ENCODE assay signal across 24 cellular contexts in genomic region chr9:97363661-97364299, GRCh38. TPM values are rescaled to one million over a fixed set of nuclear protein-coding genes. Genes with fewer than 3 reads are reported as not detected.
A peak's percentile ranks its signal among the peaks of the same experiment; 100 is the strongest.
DNase-seq lines count a peak whose midpoint lies in the region; ATAC-seq and TF ChIP-seq lines count a peak whose summit lies in the region.
"Had no signal": no experiment of that assay in that cellular context is flagged by ENCODE, and none has a peak within 500 bp of the region (broad histone marks: within the 10 kb centered on the region; RNA-seq: fewer than 3 reads in every experiment).

No MANE protein-coding gene starts in this region.

- no peak overlapping the region for H2BK20ac ChIP-seq in H9 (ENCODE audit: low read depth, low read length, poor library complexity, severe bottlenecking)

- H3K4me3 ChIP-seq in GM12865 (ENCODE audit: low read depth, low read length), result no peak overlapping the region
- no peak overlapping the region for H3K4me3 ChIP-seq in trophoblast cell (ENCODE audit: low read depth, low read length)
- H3K4me3 ChIP-seq in A673 (ENCODE audit: low read depth, low read length, poor library complexity, severe bottlenecking), result no peak overlapping the region
- H3K4me3 ChIP-seq: dorsolateral prefrontal cortex, PC-9, skin epidermis, thyroid gland had no signal

- H4K91ac ChIP-seq in H9 (ENCODE audit: insufficient read length, low read depth, low read length) (no peak overlapping the region), trophoblast cell (ENCODE audit: low read depth, low read length) (no peak overlapping the region)

- H2BK120ac ChIP-seq in H9 (ENCODE audit: low read depth, low read length, poor library complexity, severe bottlenecking), result no peak overlapping the region
- no peak overlapping the region for H2BK120ac ChIP-seq in trophoblast cell (ENCODE audit: insufficient read depth, low read length, poor library complexity)

- H3K4me1 Mint-ChIP-seq in H9 (peaks cover 19 to 20% of the 10 kb centered on the region in 2 experiments), WTC11 (peaks cover 19% of the 10 kb centered on the region), memory B cell (peaks cover 10% of the 10 kb centered on the region)

- CTCF ChIA-PET in WTC11 (lab: Charles Lee), result interaction anchor here (1.1 to 1.9 kb wide), 3 partner anchors 24 to 507 kb away, joined by 3 to 6 read pairs (median 5); no protein-coding TSS in a partner anchor
- CTCF ChIA-PET in A673 (lab: Charles Lee), result no interaction called here

- no peaks in the 10 kb centered on the region for H3K9me3 ChIP-seq in H9 (ENCODE audit: control insufficient read depth, low read depth, low read length)
- peaks cover 3% of the 10 kb centered on the region for H3K9me3 ChIP-seq in trophoblast cell (ENCODE audit: insufficient read depth, low read depth, low read length)
- no peaks in the 10 kb centered on the region for H3K9me3 ChIP-seq in A673 (ENCODE audit: low read depth, low read length, poor library complexity, severe bottlenecking)
- H3K9me3 ChIP-seq: thyroid gland had no signal

- POLR2A ChIA-PET in WTC11 (lab: Charles Lee), result no interaction called here
- POLR2A ChIA-PET in A673 (lab: Charles Lee; ENCODE audit: low non-redundant PET), result no interaction called here

- no peak overlapping the region for H3K56ac ChIP-seq in H9 (ENCODE audit: insufficient read length, low read depth, low read length)

- DNase-seq in GM12865 (ENCODE audit: low read depth) (peak; percentile 72), H9 (no peak), WTC11 (ENCODE audit: low spot score) (no peak), memory B cell (ENCODE audit: low spot score in 2 of 2) (no peak), trophoblast cell (no peak), A673 (ENCODE audit: low spot score) (no peak), Right ventricle myocardium superior (no peak)
- DNase-seq: ACHN; activated CD4-positive, alpha-beta T cell treated with anti-CD3 and anti-CD28 coated beads, Interleukin-2, amount 10 ng/mL, durations not matched to agents 7 days and 5 days; activated gamma-delta T cell treated with Interleukin-2 at 50 U/mL for 16 hours; activated naive CD8-positive, alpha-beta T cell treated with anti-CD3 and anti-CD28 coated beads, Interleukin-2, amount 50 U/mL, for 24 hours; activated T-cell treated with anti-CD3 and anti-CD28 coated beads, Interleukin-2, amount 50 U/mL, for 24 hours; dorsolateral prefrontal cortex; NCI-H1105 treated with DMSO at 0.1 percent for 48 hours; NCI-H2081; NCI-H345; PC-9; SHP77; stimulated activated naive CD8-positive, alpha-beta T cell treated with anti-CD3 and anti-CD28 coated beads, Interleukin-15, amount 100 ng/mL, for 72 hours; T-helper 9 cell; thyroid gland had no signal

- no peak overlapping the region for H3K4me2 ChIP-seq in H9 (ENCODE audit: insufficient read depth, insufficient read length, low read length)
- H3K4me2 ChIP-seq in trophoblast cell (ENCODE audit: low read length), result no peak overlapping the region
- H3K4me2 ChIP-seq: PC-9 had no signal

- H4K8ac ChIP-seq in H9 (replicated peaks; ENCODE audit: insufficient read length, low read depth, low read length) (no peak overlapping the region), trophoblast cell (ENCODE audit: low read depth, low read length) (no peak overlapping the region)

- no peaks in the 10 kb centered on the region for H4K20me1 ChIP-seq in H9 (ENCODE audit: control insufficient read depth, insufficient read depth, insufficient read length)

- H3K79me1 ChIP-seq in H9 (ENCODE audit: insufficient read depth, low read depth, low read length, poor library complexity, severe bottlenecking) (no peaks in the 10 kb centered on the region), trophoblast cell (ENCODE audit: low read length) (no peaks in the 10 kb centered on the region)

- H3K27ac Mint-ChIP-seq in H9, result peak overlapping the region; percentile 32 to 84 (median 42); a peak in 5 of 7 replicates
- H3K27ac Mint-ChIP-seq in WTC11, result peak overlapping the region; percentile 91
- no peak overlapping the region for H3K27ac Mint-ChIP-seq in memory B cell
- H3K27ac Mint-ChIP-seq: activated CD4-positive, alpha-beta T cell treated with anti-CD3 and anti-CD28 coated beads, Interleukin-2, amount 10 ng/mL, durations not matched to agents 7 days and 5 days; activated naive CD8-positive, alpha-beta T cell treated with anti-CD3 and anti-CD28 coated beads, Interleukin-2, amount 50 U/mL, for 24 hours; activated T-cell treated with anti-CD3 and anti-CD28 coated beads, Interleukin-2, amount 50 U/mL, for 24 hours had no signal

- no peak overlapping the region for H2BK5ac ChIP-seq in H9 (ENCODE audit: insufficient read length, low read length)
- H2BK5ac ChIP-seq in trophoblast cell (ENCODE audit: low read depth, low read length, poor library complexity), result no peak overlapping the region

- no CpG with 5 or more reads among the region's 11 CpGs for WGBS in H9 (ENCODE audit: extremely low coverage, insufficient read length, low lambda C conversion rate)
- WGBS in trophoblast cell (ENCODE audit: extremely low coverage, insufficient coverage, insufficient read length), result no CpG with 5 or more reads among the region's 11 CpGs

- H3K14ac ChIP-seq in H9 (ENCODE audit: insufficient read depth, low read length), result no peak overlapping the region
- no peak overlapping the region for H3K14ac ChIP-seq in trophoblast cell (ENCODE audit: low read length)

- H2BK15ac ChIP-seq in H9 (ENCODE audit: low read depth, low read length), result no peak overlapping the region

- H2AK5ac ChIP-seq in H9 (ENCODE audit: insufficient read length, low read length) (no peak overlapping the region), trophoblast cell (ENCODE audit: low read length) (no peak overlapping the region)

- no peak overlapping the region for H3K27ac ChIP-seq in H9 (ENCODE audit: insufficient read length, low read depth, low read length)
- no peak overlapping the region for H3K27ac ChIP-seq in trophoblast cell (ENCODE audit: low read depth, low read length)
- no peak overlapping the region for H3K27ac ChIP-seq in A673 (ENCODE audit: low read depth, low read length, poor library complexity, severe bottlenecking)
- H3K27ac ChIP-seq: dorsolateral prefrontal cortex, PC-9, skin epidermis, thyroid gland, VCaP had no signal

- no peaks in the 10 kb centered on the region for H3K4me1 ChIP-seq in H9 (ENCODE audit: insufficient read depth, low read length)
- H3K4me1 ChIP-seq in trophoblast cell (ENCODE audit: control insufficient read depth in 1 of 2, insufficient read depth in 2 of 2, low read length in 2 of 2), result no peaks in the 10 kb centered on the region
- H3K4me1 ChIP-seq in A673 (ENCODE audit: insufficient read depth, low read length, poor library complexity, severe bottlenecking), result no peaks in the 10 kb centered on the region

- no peak overlapping the region for H4K12ac ChIP-seq in trophoblast cell (ENCODE audit: low read depth, low read length)

- H2AFZ ChIP-seq in H9 (ENCODE audit: low read length) (no peak overlapping the region), trophoblast cell (ENCODE audit: insufficient read depth, low read length, poor library complexity) (no peak overlapping the region)
- H2AFZ ChIP-seq: PC-9 had no signal

- no peak overlapping the region for H3K9ac ChIP-seq in H9 (ENCODE audit: extremely low read depth, insufficient read length, low read length)
- no peak overlapping the region for H3K9ac ChIP-seq in trophoblast cell (ENCODE audit: low read length)

- H3K27me3 Mint-ChIP-seq in H9 (ENCODE audit: low read depth), result peaks cover 2% of the 10 kb centered on the region; the same call in 1 of the 2 replicates
- H3K27me3 Mint-ChIP-seq in WTC11 (ENCODE audit: low read depth), result no peaks in the 10 kb centered on the region
- H3K27me3 Mint-ChIP-seq in memory B cell, result no peaks in the 10 kb centered on the region
- H3K27me3 Mint-ChIP-seq: activated CD4-positive, alpha-beta T cell treated with anti-CD3 and anti-CD28 coated beads, Interleukin-2, amount 10 ng/mL, durations not matched to agents 7 days and 5 days; activated naive CD8-positive, alpha-beta T cell treated with anti-CD3 and anti-CD28 coated beads, Interleukin-2, amount 50 U/mL, for 24 hours; activated T-cell treated with anti-CD3 and anti-CD28 coated beads, Interleukin-2, amount 50 U/mL, for 24 hours; natural killer cell treated with Interleukin-12 subunit alpha and Interleukin-12 subunit beta and Interleukin-15 and Interleukin-18, amount 100 ng/mL, for 72 hours; stimulated activated naive CD8-positive, alpha-beta T cell treated with anti-CD3 and anti-CD28 coated beads, Interleukin-15, amount 100 ng/mL, for 72 hours had no signal

- H3K36me3 Mint-ChIP-seq in H9 (ENCODE audit: insufficient read depth in 1 of 3, low read depth in 3 of 3) (peaks cover 21 to 39% (median 34%) of the 10 kb centered on the region in 3 experiments), WTC11 (peaks cover 9% of the 10 kb centered on the region), memory B cell (peaks cover 37% of the 10 kb centered on the region)

- H3K23ac ChIP-seq in H9 (ENCODE audit: insufficient read length, low read depth, low read length) (no peak overlapping the region), trophoblast cell (ENCODE audit: low read length) (no peak overlapping the region)

- H3K18ac ChIP-seq in H9 (ENCODE audit: insufficient read length, low read depth, low read length) (no peak overlapping the region), trophoblast cell (ENCODE audit: low read length) (no peak overlapping the region)

- peak; percentile 48 for ATAC-seq in WTC11
- ATAC-seq in memory B cell (ENCODE audit: low read depth), result peak; percentile 32
- no peak for ATAC-seq in Right ventricle myocardium superior (ENCODE audit: poor library complexity)
- ATAC-seq: activated naive CD8-positive, alpha-beta T cell treated with anti-CD3 and anti-CD28 coated beads, Interleukin-2, amount 50 U/mL, for 24 hours; natural killer cell treated with Interleukin-12 subunit alpha and Interleukin-12 subunit beta and Interleukin-15 and Interleukin-18, amount 100 ng/mL, for 72 hours; stimulated activated naive CD8-positive, alpha-beta T cell treated with anti-CD3 and anti-CD28 coated beads, Interleukin-15, amount 100 ng/mL, for 72 hours had no signal

- no peak overlapping the region for H3T11ph ChIP-seq in H9 (ENCODE audit: low read length)

- no peak for TF ChIP-seq CTCF in GM12865 (IDR thresholded peaks at IDR 0.05; ENCODE audit: insufficient read depth, low read depth, low read length, missing control alignments)
- peak; percentile 14; the same call in 2 of the 3 replicates for TF ChIP-seq CTCF in H9 (conservative IDR thresholded peaks at IDR 0.05)
- TF ChIP-seq CTCF in WTC11 (IDR thresholded peaks at IDR 0.05), result no peak
- TF ChIP-seq CTCF in A673 (conservative IDR thresholded peaks at IDR 0.05; ENCODE audit: low read depth, low read length), result no peak

- H3K36me3 ChIP-seq in trophoblast cell (ENCODE audit: control insufficient read depth in 1 of 2, insufficient read depth in 2 of 2, low read length in 2 of 2), result peaks cover 0 to 2% of the 10 kb centered on the region in 2 experiments
- no peaks in the 10 kb centered on the region for H3K36me3 ChIP-seq in A673 (ENCODE audit: insufficient read depth, low read length, poor library complexity, severe bottlenecking)
- H3K36me3 ChIP-seq: thyroid gland had no signal

- no peaks in the 10 kb centered on the region for H3K27me3 ChIP-seq in H9 (ENCODE audit: insufficient read depth, low read length)
- no peaks in the 10 kb centered on the region for H3K27me3 ChIP-seq in trophoblast cell (ENCODE audit: insufficient read depth, low read length)
- H3K27me3 ChIP-seq in A673 (replicated peaks; ENCODE audit: insufficient read depth, low read depth, low read length, poor library complexity), result no peaks in the 10 kb centered on the region
- H3K27me3 ChIP-seq: dorsolateral prefrontal cortex, thyroid gland had no signal

- no TSS peak for BruUV-seq in A673 (replicated peaks; lab: Mats Ljungman, UMichigan)

- intact Hi-C loops in A673 (cut with micrococcal nuclease; ENCODE audit: unreplicated experiment) (no loop called here), Right ventricle myocardium superior (cut with DNase I) (no loop called here)

- H2BK12ac ChIP-seq in H9 (ENCODE audit: insufficient read length, low read depth, low read length) (no peak overlapping the region), trophoblast cell (ENCODE audit: low read length) (no peak overlapping the region)

- H3K4ac ChIP-seq in H9 (ENCODE audit: low read depth, low read length) (no peak overlapping the region), trophoblast cell (ENCODE audit: low read depth, low read length) (no peak overlapping the region)

- no peak overlapping the region for H3K4me3 Mint-ChIP-seq in H9
- no peak overlapping the region for H3K4me3 Mint-ChIP-seq in WTC11
- H3K4me3 Mint-ChIP-seq in memory B cell, result no peak overlapping the region
- H3K4me3 Mint-ChIP-seq: activated CD4-positive, alpha-beta T cell treated with anti-CD3 and anti-CD28 coated beads, Interleukin-2, amount 10 ng/mL, durations not matched to agents 7 days and 5 days; activated naive CD8-positive, alpha-beta T cell treated with anti-CD3 and anti-CD28 coated beads, Interleukin-2, amount 50 U/mL, for 24 hours; activated T-cell treated with anti-CD3 and anti-CD28 coated beads, Interleukin-2, amount 50 U/mL, for 24 hours; natural killer cell treated with Interleukin-12 subunit alpha and Interleukin-12 subunit beta and Interleukin-15 and Interleukin-18, amount 100 ng/mL, for 72 hours; stimulated activated naive CD8-positive, alpha-beta T cell treated with anti-CD3 and anti-CD28 coated beads, Interleukin-15, amount 100 ng/mL, for 72 hours had no signal

- H3K79me2 ChIP-seq in H9 (ENCODE audit: insufficient read depth, low read length) (no peaks in the 10 kb centered on the region), trophoblast cell (ENCODE audit: control insufficient read depth, insufficient read depth, low read length, poor library complexity) (no peaks in the 10 kb centered on the region)

- H4K5ac ChIP-seq in H9 (ENCODE audit: insufficient read length, low read depth, low read length), result no peak overlapping the region

- peaks cover 4 to 6% of the 10 kb centered on the region in 2 experiments; a peak in 4 of 5 replicates for H3K9me3 Mint-ChIP-seq in H9
- H3K9me3 Mint-ChIP-seq in WTC11, result peaks cover 15% of the 10 kb centered on the region
- peaks cover under 1% of the 10 kb centered on the region for H3K9me3 Mint-ChIP-seq in memory B cell
- H3K9me3 Mint-ChIP-seq: natural killer cell treated with Interleukin-12 subunit alpha and Interleukin-12 subunit beta and Interleukin-15 and Interleukin-18, amount 100 ng/mL, for 72 hours had no signal

- H3K23me2 ChIP-seq in H9 (ENCODE audit: insufficient read length, low read depth, low read length, poor library complexity, severe bottlenecking), result no peaks in the 10 kb centered on the region

RNA-seq across cellular contexts. Expression of gene TDRD7, which starts 48.1 kb away (rescaled TPM):
- 4.2 and 5.1 TPM in 2 replicates for total RNA-seq in H9 (2021)
- total RNA-seq in WTC11 (2021), result 2.3 to 2.8 TPM (median 2.5 TPM) in 3 replicates
- 3.1 and 3.3 TPM in 2 replicates for polyA plus RNA-seq in trophoblast cell (2013)
- 3.6 and 4.9 TPM in 2 replicates for total RNA-seq in A673 (2021)
- total RNA-seq in Right ventricle myocardium superior, result 7.9 TPM

RNA-seq across cellular contexts. Expression of gene CCDC180, which starts 56.3 kb away (rescaled TPM):
- total RNA-seq in H9 (2021) (5.9 and 6.1 TPM in 2 replicates), WTC11 (2021) (5.9 to 7.4 TPM (median 6.5 TPM) in 3 replicates), A673 (2021) (0.34 and 0.66 TPM in 2 replicates), Right ventricle myocardium superior (3.1 TPM)
- 1.2 and 1.7 TPM in 2 replicates for polyA plus RNA-seq in trophoblast cell (2013)
